22 cellular contexts compared by ENCODE assay signal in genomic region chr3:188338081-188338480, GRCh38.
DNase-seq lines count a peak whose midpoint lies in the region; ATAC-seq and TF ChIP-seq lines count a peak whose summit lies in the region.
"Had no signal": no experiment of that assay in that cellular context is flagged by ENCODE, and none has a peak within 500 bp of the region (broad histone marks: within the 10 kb centered on the region; RNA-seq: fewer than 3 reads in every experiment).

No MANE protein-coding gene starts in this region.

- peaks cover 31% of the 10 kb centered on the region for H3K4me1 ChIP-seq in skeletal muscle satellite cell (ENCODE audit: control insufficient read depth, insufficient read depth, low read length)
- H3K4me1 ChIP-seq: colonic mucosa had no signal

- H3K27me3 Mint-ChIP-seq in activated CD8-positive, alpha-beta T cell treated with anti-CD3 and anti-CD28 coated beads for 36 hours: no peaks in the 10 kb centered on the region
- no peaks in the 10 kb centered on the region for H3K27me3 Mint-ChIP-seq in activated CD8-positive, alpha-beta T cell treated with anti-CD3 and anti-CD28 coated beads, Interleukin-2, amount 10 ng/mL, durations not matched to agents 7 days and 5 days (ENCODE audit: low read depth)
- H3K27me3 Mint-ChIP-seq in T-cell: no peaks in the 10 kb centered on the region
- H3K27me3 Mint-ChIP-seq: activated naive CD4-positive, alpha-beta T cell treated with anti-CD3 and anti-CD28 coated beads, Interleukin-2, amount 50 U/mL, for 24 hours had no signal

- H3K4me3 Mint-ChIP-seq in activated CD8-positive, alpha-beta T cell treated with anti-CD3 and anti-CD28 coated beads for 36 hours: peak overlapping the region; percentile 68
- no peak overlapping the region for H3K4me3 Mint-ChIP-seq in activated CD8-positive, alpha-beta T cell treated with anti-CD3 and anti-CD28 coated beads, Interleukin-2, amount 10 ng/mL, durations not matched to agents 7 days and 5 days
- no peak overlapping the region for H3K4me3 Mint-ChIP-seq in T-cell
- H3K4me3 Mint-ChIP-seq: activated naive CD4-positive, alpha-beta T cell treated with anti-CD3 and anti-CD28 coated beads, Interleukin-2, amount 50 U/mL, for 24 hours had no signal

- no peak for ATAC-seq in activated CD8-positive, alpha-beta T cell treated with anti-CD3 and anti-CD28 coated beads for 36 hours
- no peak for ATAC-seq in activated CD8-positive, alpha-beta T cell treated with anti-CD3 and anti-CD28 coated beads, Interleukin-2, amount 10 ng/mL, durations not matched to agents 7 days and 5 days
- ATAC-seq in GM21526 (IDR thresholded peaks at IDR 0.05; ENCODE audit: low FRiP score, unreplicated experiment): no peak
- ATAC-seq in T-cell (replicated peaks in 1 of 4): no peak
- ATAC-seq: heart left ventricle had no signal

- intact Hi-C loops in activated CD8-positive, alpha-beta T cell treated with anti-CD3 and anti-CD28 coated beads for 36 hours (cut with micrococcal nuclease): loop anchor here (5.0 to 10.0 kb wide), 3 partner anchors 244 to 617 kb away; partner anchors contain the start of gene BCL6

- no peak for TF ChIP-seq CTCF in activated CD8-positive, alpha-beta T cell treated with anti-CD3 and anti-CD28 coated beads for 36 hours (IDR thresholded peaks at IDR 0.05)

- H3K27ac Mint-ChIP-seq in activated CD8-positive, alpha-beta T cell treated with anti-CD3 and anti-CD28 coated beads for 36 hours: peak overlapping the region; percentile 95
- H3K27ac Mint-ChIP-seq in activated CD8-positive, alpha-beta T cell treated with anti-CD3 and anti-CD28 coated beads, Interleukin-2, amount 10 ng/mL, durations not matched to agents 7 days and 5 days: no peak overlapping the region
- no peak overlapping the region for H3K27ac Mint-ChIP-seq in T-cell

- DNase-seq in activated CD8-positive, alpha-beta T cell treated with anti-CD3 and anti-CD28 coated beads for 36 hours: no peak
- DNase-seq in activated CD8-positive, alpha-beta T cell treated with anti-CD3 and anti-CD28 coated beads, Interleukin-2, amount 10 ng/mL, durations not matched to agents 7 days and 5 days: no peak
- DNase-seq in LHCN-M2 (ENCODE audit: low read depth): peak; percentile 63
- DNase-seq in dedifferentiated amniotic fluid mesenchymal stem cell (ENCODE audit: extremely low spot score): peak; percentile 37
- DNase-seq in NCI-H1694 treated with DMSO at 0.1 percent for 48 hours (lab: John Stamatoyannopoulos, UW): no peak
- no peak for DNase-seq in T-cell
- DNase-seq: activated CD4-positive, alpha-beta T cell treated with anti-CD3 and anti-CD28 coated beads, Interleukin-2, amount 50 U/mL, for 48 hours; activated T-cell treated with anti-CD3 and anti-CD28 coated beads, Interleukin-2, amount 50 U/mL, for 48 hours; C1 segment of cervical spinal cord; colonic mucosa; heart left ventricle; immature natural killer cell; lower lobe of right lung; MM.1S; NCI-H748 treated with DMSO at 0.1 percent for 48 hours; Right ventricle myocardium superior; stimulated activated CD4-positive, alpha-beta T cell treated with anti-CD3 and anti-CD28 coated beads, Interleukin-4, amount 100 ng/mL, for 4 hours; T-helper 1 cell had no signal

- peaks cover 17% of the 10 kb centered on the region for H3K36me3 Mint-ChIP-seq in activated CD8-positive, alpha-beta T cell treated with anti-CD3 and anti-CD28 coated beads for 36 hours (ENCODE audit: low read depth)
- H3K36me3 Mint-ChIP-seq in activated CD8-positive, alpha-beta T cell treated with anti-CD3 and anti-CD28 coated beads, Interleukin-2, amount 10 ng/mL, durations not matched to agents 7 days and 5 days (ENCODE audit: low read depth): peaks cover 36% of the 10 kb centered on the region
- peaks cover 10% of the 10 kb centered on the region for H3K36me3 Mint-ChIP-seq in T-cell

- no peaks in the 10 kb centered on the region for H3K27me3 ChIP-seq in skeletal muscle satellite cell (ENCODE audit: control insufficient read depth, insufficient read depth, low read length)
- H3K27me3 ChIP-seq: colonic mucosa, heart left ventricle, neutrophil had no signal

- no peak overlapping the region for H3K4me3 ChIP-seq in skeletal muscle satellite cell (ENCODE audit: low read length)
- H3K4me3 ChIP-seq: colonic mucosa, heart left ventricle, lower lobe of right lung had no signal

- no peaks in the 10 kb centered on the region for H3K9me3 Mint-ChIP-seq in activated CD8-positive, alpha-beta T cell treated with anti-CD3 and anti-CD28 coated beads for 36 hours
- H3K9me3 Mint-ChIP-seq in activated CD8-positive, alpha-beta T cell treated with anti-CD3 and anti-CD28 coated beads, Interleukin-2, amount 10 ng/mL, durations not matched to agents 7 days and 5 days (ENCODE audit: insufficient read depth): no peaks in the 10 kb centered on the region
- no peaks in the 10 kb centered on the region for H3K9me3 Mint-ChIP-seq in T-cell
- H3K9me3 Mint-ChIP-seq: activated naive CD4-positive, alpha-beta T cell treated with anti-CD3 and anti-CD28 coated beads, Interleukin-2, amount 50 U/mL, for 24 hours; immature natural killer cell had no signal

- H3K9me3 ChIP-seq in skeletal muscle satellite cell (replicated peaks; ENCODE audit: low read length): no peaks in the 10 kb centered on the region
- H3K9me3 ChIP-seq: colonic mucosa, lower lobe of right lung, neutrophil had no signal

- POLR2A ChIA-PET in activated CD8-positive, alpha-beta T cell treated with anti-CD3 and anti-CD28 coated beads for 36 hours (lab: Charles Lee): interaction anchor here (0.6 to 2.0 kb wide), 2 partner anchors 11 to 28 kb away, joined by 3 to 7 read pairs; no protein-coding TSS in a partner anchor
- POLR2A ChIA-PET in activated CD8-positive, alpha-beta T cell treated with anti-CD3 and anti-CD28 coated beads, Interleukin-2, amount 10 ng/mL, durations not matched to agents 7 days and 5 days (lab: Charles Lee): interaction anchor here (1.0 kb wide), 1 partner anchor 21 kb away, joined by 3 read pairs; no protein-coding TSS in a partner anchor
- POLR2A ChIA-PET in T-cell (lab: Charles Lee): no interaction called here

- CTCF ChIA-PET in activated CD8-positive, alpha-beta T cell treated with anti-CD3 and anti-CD28 coated beads for 36 hours (lab: Charles Lee): interaction anchor here (2.8 kb wide), 1 partner anchor 598 kb away, joined by 14 read pairs; no protein-coding TSS in a partner anchor
- CTCF ChIA-PET in activated CD8-positive, alpha-beta T cell treated with anti-CD3 and anti-CD28 coated beads, Interleukin-2, amount 10 ng/mL, durations not matched to agents 7 days and 5 days (lab: Charles Lee): interaction anchor here (1.0 to 3.8 kb wide), 3 partner anchors 15 to 599 kb away, joined by 3 to 20 read pairs (median 4); no protein-coding TSS in a partner anchor
- CTCF ChIA-PET in T-cell (lab: Charles Lee): no interaction called here

- H3K9ac ChIP-seq in skeletal muscle satellite cell (ENCODE audit: low read depth, low read length): peak overlapping the region; percentile 2

- H3K36me3 ChIP-seq in skeletal muscle satellite cell (ENCODE audit: insufficient read depth, low read length): no peaks in the 10 kb centered on the region
- H3K36me3 ChIP-seq: colonic mucosa, heart left ventricle, lower lobe of right lung, neutrophil had no signal

- H3K4me1 Mint-ChIP-seq in activated CD8-positive, alpha-beta T cell treated with anti-CD3 and anti-CD28 coated beads for 36 hours (ENCODE audit: low read depth): peaks cover 42% of the 10 kb centered on the region
- H3K4me1 Mint-ChIP-seq in activated CD8-positive, alpha-beta T cell treated with anti-CD3 and anti-CD28 coated beads, Interleukin-2, amount 10 ng/mL, durations not matched to agents 7 days and 5 days (ENCODE audit: low read depth): peaks cover 32% of the 10 kb centered on the region
- H3K4me1 Mint-ChIP-seq in T-cell: peaks cover 32 to 45% (median 38%) of the 10 kb centered on the region in 3 donors

- peak overlapping the region; percentile 27 for H3K4me2 ChIP-seq in skeletal muscle satellite cell (ENCODE audit: low read length)

Comparison
In these comparisons a context has a peak if more than half of its experiments do, and no peak if none do; other contexts are left out.
1. DNase-seq: peak in LHCN-M2 (single experiment) and dedifferentiated amniotic fluid mesenchymal stem cell (single experiment); none in activated CD8-positive, alpha-beta T cell treated with anti-CD3 and anti-CD28 coated beads for 36 hours (single experiment), activated CD8-positive, alpha-beta T cell treated with anti-CD3 and anti-CD28 coated beads, Interleukin-2, amount 10 ng/mL, durations not matched to agents 7 days and 5 days (single experiment), NCI-H1694 treated with DMSO at 0.1 percent for 48 hours (single experiment) and T-cell (0 of 34).
2. CTCF ChIA-PET loops: an anchor here in activated CD8-positive, alpha-beta T cell treated with anti-CD3 and anti-CD28 coated beads for 36 hours (2.8 kb wide) and activated CD8-positive, alpha-beta T cell treated with anti-CD3 and anti-CD28 coated beads, Interleukin-2, amount 10 ng/mL, durations not matched to agents 7 days and 5 days (1.0 to 3.8 kb wide); none called in T-cell.
3. POLR2A ChIA-PET loops: an anchor here in activated CD8-positive, alpha-beta T cell treated with anti-CD3 and anti-CD28 coated beads for 36 hours (0.6 to 2.0 kb wide) and activated CD8-positive, alpha-beta T cell treated with anti-CD3 and anti-CD28 coated beads, Interleukin-2, amount 10 ng/mL, durations not matched to agents 7 days and 5 days (1.0 kb wide); none called in T-cell.